Comparison of ENCODE assay signal across 2 cellular contexts in genomic region chr1:90996742-90997413, GRCh38.
TF ChIP-seq lines count a peak whose summit lies in the region.

No MANE protein-coding gene starts in this region.

TF ChIP-seq in A549, 52 proteins besides CTCF, POLR2A, EP300 and RAD21 (continued from another document):
- no peak for TF ChIP-seq KDM1A (IDR thresholded peaks at IDR 0.05; ENCODE audit: low read depth)

TF ChIP-seq in H1, 55 proteins besides CTCF, POLR2A, EP300 and RAD21 (continued from another document):
- no peak for TF ChIP-seq USF2 (IDR thresholded peaks at IDR 0.05; ENCODE audit: low read length)
